ENCODE assay signal across 8 cellular contexts in genomic region chr1:172638885-172639831, GRCh38. TPM values are rescaled to one million over a fixed set of nuclear protein-coding genes. Genes with fewer than 3 reads are reported as not detected.
DNase-seq lines count a peak whose midpoint lies in the region; ATAC-seq, FAIRE-seq and TF ChIP-seq lines count a peak whose summit lies in the region.

No MANE protein-coding gene starts in this region.

- H3K9ac ChIP-seq in kidney (ENCODE audit: low read length in 2 of 2), result no peak overlapping the region

- no peak overlapping the region for H3K27ac ChIP-seq in kidney (ENCODE audit: low read depth in 2 of 2, low read length in 2 of 2)
- H3K27ac ChIP-seq in substantia nigra (ENCODE audit: low read depth, low read length, poor library complexity, severe bottlenecking), result no peak overlapping the region

- H3K27ac Mint-ChIP-seq in activated T-cell treated with anti-CD3 and anti-CD28 coated beads, Interleukin-2, amount 50 U/mL, for 24 hours, result peak overlapping the region; percentile 99
- H3K27ac Mint-ChIP-seq in stimulated activated effector memory CD8-positive, alpha-beta T cell treated with anti-CD3 and anti-CD28 coated beads, Interleukin-12 subunit alpha, Interleukin-12 subunit beta, amount 100 ng/mL, for 72 hours, result peak overlapping the region; percentile 100

- no peaks in the 10 kb centered on the region for H3K27me3 Mint-ChIP-seq in activated T-cell treated with anti-CD3 and anti-CD28 coated beads, Interleukin-2, amount 50 U/mL, for 24 hours

- FAIRE-seq in kidney (lab: Jason Lieb, UNC), result no peak

- CTCF ChIA-PET in AG04449 (lab: Yijun Ruan, JAX), result interaction anchor here (1.0 to 2.4 kb wide), 4 partner anchors 19 to 81 kb away, joined by 3 to 9 read pairs (median 4); partner anchors contain the start of gene FASLG

- peaks cover 8% of the 10 kb centered on the region for H3K36me3 Mint-ChIP-seq in activated T-cell treated with anti-CD3 and anti-CD28 coated beads, Interleukin-2, amount 50 U/mL, for 24 hours (ENCODE audit: low read depth)
- H3K36me3 Mint-ChIP-seq in stimulated activated effector memory CD8-positive, alpha-beta T cell treated with anti-CD3 and anti-CD28 coated beads, Interleukin-12 subunit alpha, Interleukin-12 subunit beta, amount 100 ng/mL, for 72 hours, result peaks cover 18% of the 10 kb centered on the region

- intact Hi-C loops in kidney (cut with DNase I), result no loop called here

- TF ChIP-seq CTCF in AG04449 (IDR thresholded peaks at IDR 0.05; ENCODE audit: insufficient read depth, low read length, missing control alignments), result no peak
- TF ChIP-seq CTCF in kidney (IDR thresholded peaks at IDR 0.05; ENCODE audit: borderline replicate concordance, extremely low read depth, insufficient read depth), result no peak

- H3K4me3 ChIP-seq in AG04449 (ENCODE audit: low read depth, low read length) (peak overlapping the region; percentile 15), kidney (ENCODE audit: low read length in 2 of 2) (no peak overlapping the region)

- H3K9me3 Mint-ChIP-seq in activated T-cell treated with anti-CD3 and anti-CD28 coated beads, Interleukin-2, amount 50 U/mL, for 24 hours, result peaks cover 18% of the 10 kb centered on the region
- H3K9me3 Mint-ChIP-seq in stimulated activated effector memory CD8-positive, alpha-beta T cell treated with anti-CD3 and anti-CD28 coated beads, Interleukin-12 subunit alpha, Interleukin-12 subunit beta, amount 100 ng/mL, for 72 hours, result peaks cover 2% of the 10 kb centered on the region

- H3K4me1 Mint-ChIP-seq in activated T-cell treated with anti-CD3 and anti-CD28 coated beads, Interleukin-2, amount 50 U/mL, for 24 hours (ENCODE audit: low read depth), result peaks cover 76% of the 10 kb centered on the region
- H3K4me1 Mint-ChIP-seq in stimulated activated effector memory CD8-positive, alpha-beta T cell treated with anti-CD3 and anti-CD28 coated beads, Interleukin-12 subunit alpha, Interleukin-12 subunit beta, amount 100 ng/mL, for 72 hours, result peaks cover 65% of the 10 kb centered on the region

- ATAC-seq in GM21447 (IDR thresholded peaks at IDR 0.05; ENCODE audit: unreplicated experiment), result peak; percentile 73
- peak; percentile 91 for ATAC-seq in stimulated activated effector memory CD8-positive, alpha-beta T cell treated with anti-CD3 and anti-CD28 coated beads, Interleukin-12 subunit alpha, Interleukin-12 subunit beta, amount 100 ng/mL, for 72 hours

- H3K36me3 ChIP-seq in kidney (ENCODE audit: control insufficient read depth in 1 of 2, insufficient read depth in 2 of 2, low read length in 2 of 2), result no peaks in the 10 kb centered on the region

- H3K4me3 Mint-ChIP-seq in activated T-cell treated with anti-CD3 and anti-CD28 coated beads, Interleukin-2, amount 50 U/mL, for 24 hours, result peak overlapping the region; percentile 67
- peak overlapping the region; percentile 78 for H3K4me3 Mint-ChIP-seq in stimulated activated effector memory CD8-positive, alpha-beta T cell treated with anti-CD3 and anti-CD28 coated beads, Interleukin-12 subunit alpha, Interleukin-12 subunit beta, amount 100 ng/mL, for 72 hours

- POLR2A ChIA-PET in AG04449 (lab: Yijun Ruan, JAX), result no interaction called here

- H3K4me1 ChIP-seq in kidney (ENCODE audit: control insufficient read depth in 1 of 2, insufficient read depth in 1 of 2, low read depth in 1 of 2, low read length in 2 of 2), result no peaks in the 10 kb centered on the region

- DNase-seq in AG04449 (ENCODE audit: low read depth, low spot score) (peak; percentile 84), NCI-H226 (peak; percentile 92), kidney (peak; percentile 56), substantia nigra (lab: John Stamatoyannopoulos, UW) (no peak), anterior cingulate cortex (lab: John Stamatoyannopoulos, UW) (no peak)
- DNase-seq in activated T-cell treated with anti-CD3 and anti-CD28 coated beads, Interleukin-2, amount 50 U/mL, for 24 hours, result peak; percentile 81
- DNase-seq in stimulated activated effector memory CD8-positive, alpha-beta T cell treated with anti-CD3 and anti-CD28 coated beads, Interleukin-12 subunit alpha, Interleukin-12 subunit beta, amount 100 ng/mL, for 72 hours (ENCODE audit: low spot score in 2 of 2), result peak; percentile 55 to 90

- H3K9me3 ChIP-seq in kidney (ENCODE audit: control insufficient read depth in 1 of 2, low read length in 2 of 2), result no peaks in the 10 kb centered on the region

RNA-seq across cellular contexts. Expression of gene FASLG, which starts 19.7 kb away (rescaled TPM):
- total RNA-seq in kidney, result 0.50 TPM
- not detected for polyA plus RNA-seq in kidney (ENCODE audit: insufficient read depth, low read depth, low replicate concordance)

Comparison
In these comparisons a context has a peak if more than half of its experiments do, and no peak if none do; other contexts are left out.
1. DNase-seq: peak in AG04449 (single experiment), NCI-H226 (single experiment), activated T-cell treated with anti-CD3 and anti-CD28 coated beads, Interleukin-2, amount 50 U/mL, for 24 hours (single experiment), kidney (single experiment) and stimulated activated effector memory CD8-positive, alpha-beta T cell treated with anti-CD3 and anti-CD28 coated beads, Interleukin-12 subunit alpha, Interleukin-12 subunit beta, amount 100 ng/mL, for 72 hours (2 of 2); none in substantia nigra (0 of 49) and anterior cingulate cortex (0 of 58).